30 cellular contexts compared by ENCODE assay signal in genomic region chr4:100995671-100996070, GRCh38.
"Had no signal": no experiment of that assay in that cellular context is flagged by ENCODE, and none has a peak within 500 bp of the region (broad histone marks: within the 10 kb centered on the region; RNA-seq: fewer than 3 reads in every experiment).

No MANE protein-coding gene starts in this region.

- H3K27me3 ChIP-seq: adrenal gland, body of pancreas, brain microvascular endothelial cell, breast epithelium had no signal

- H3K36me3 ChIP-seq: adrenal gland, brain microvascular endothelial cell, breast epithelium had no signal

- H3K4me1 ChIP-seq: adrenal gland, body of pancreas, breast epithelium had no signal

- DNase-seq: activated B cell treated with CpG ODN at 0.5 μM for 24 hours; activated CD4-positive, alpha-beta memory T cell treated with anti-CD3 and anti-CD28 coated beads for 36 hours; activated CD4-positive, alpha-beta T cell treated with anti-CD3 and anti-CD28 coated beads for 4 hours; activated CD4-positive, alpha-beta T cell treated with anti-CD3 and anti-CD28 coated beads, Interleukin-2, amount 10 ng/mL, durations not matched to agents 24 days and 14 days; activated CD4-positive, alpha-beta T cell treated with anti-CD3 and anti-CD28 coated beads, Interleukin-2, amount 50 U/mL, for 1 hour; activated CD4-positive, alpha-beta T cell treated with anti-CD3 and anti-CD28 coated beads, Interleukin-2, amount 50 U/mL, for 4 hours; activated CD4-positive, CD25-positive, alpha-beta regulatory T cell treated with anti-CD3 and anti-CD28 coated beads, Interleukin-2, amount 50 U/mL, for 72 hours; activated CD8-positive, alpha-beta memory T cell treated with anti-CD3 and anti-CD28 coated beads, Interleukin-2, amount 50 U/mL, for 4 hours; activated CD8-positive, alpha-beta T cell treated with anti-CD3 and anti-CD28 coated beads for 36 hours; activated effector memory CD4-positive, alpha-beta T cell treated with anti-CD3 and anti-CD28 coated beads, Interleukin-2, amount 50 U/mL, for 16 hours; activated gamma-delta T cell treated with Interleukin-2 at 50 U/mL for 16 hours; activated naive CD4-positive, alpha-beta T cell; activated naive CD4-positive, alpha-beta T cell treated with anti-CD3 and anti-CD28 coated beads for 36 hours; activated naive CD4-positive, alpha-beta T cell treated with anti-CD3 and anti-CD28 coated beads, Interleukin-2, amount 50 U/mL, for 16 hours; activated naive CD8-positive, alpha-beta T cell treated with anti-CD3 and anti-CD28 coated beads for 36 hours; activated T-cell treated with anti-CD3 and anti-CD28 coated beads for 4 hours; activated T-cell treated with anti-CD3 and anti-CD28 coated beads, Interleukin-2, amount 50 U/mL, for 1 hour; activated T-cell treated with anti-CD3 and anti-CD28 coated beads, Interleukin-2, amount 50 U/mL, for 4 hours; activated T-cell treated with anti-CD3 and anti-CD28 coated beads, Interleukin-2, amount 50 U/mL, for 72 hours; adrenal gland; amniotic stem cell; aorta; body of pancreas; brain microvascular endothelial cell; central memory CD4-positive, alpha-beta T cell; T-helper 1 cell; T-helper 2 cell; T-helper 9 cell had no signal

- H3K4me3 ChIP-seq: adrenal gland, body of pancreas, breast epithelium had no signal

- H3K27ac ChIP-seq: adrenal gland, body of pancreas, brain microvascular endothelial cell, breast epithelium, VCaP had no signal
